2 cellular contexts compared by ENCODE assay signal in the genomic region with DNA sequence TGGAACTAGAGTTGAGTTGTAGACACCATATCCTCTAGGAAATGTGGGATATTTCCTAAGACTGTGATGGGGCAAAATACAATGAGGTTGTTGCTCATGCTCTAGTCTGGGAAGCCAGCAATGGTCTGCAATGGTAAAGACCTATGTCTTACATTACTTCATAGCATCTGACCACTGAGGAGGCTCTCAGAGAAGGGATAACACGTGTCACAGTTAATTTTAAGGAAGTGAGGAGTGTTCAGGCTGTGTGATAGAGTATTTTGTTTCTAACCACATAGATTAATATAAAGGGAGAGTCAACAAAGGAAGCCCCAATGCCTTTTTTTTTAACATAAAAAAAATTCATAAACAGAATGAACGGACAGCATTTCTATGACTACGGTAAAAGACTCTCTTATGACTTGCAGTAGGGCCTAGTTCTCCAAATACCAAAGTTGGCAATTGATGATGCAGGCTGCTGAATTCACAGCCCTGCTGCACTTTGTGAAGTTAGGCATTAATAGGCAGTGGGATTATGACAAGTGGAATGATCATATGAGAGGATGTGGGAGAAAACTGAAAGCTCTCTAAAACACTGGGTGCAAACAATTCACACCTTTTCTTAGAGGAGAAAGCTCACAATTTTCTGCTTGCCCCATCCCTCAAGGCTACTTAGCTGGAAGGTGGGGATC.
TF ChIP-seq lines count a peak whose summit lies in the region.

No MANE protein-coding gene starts in this region.

TF ChIP-seq in IMR-90, 13 proteins besides CTCF, POLR2A, EP300 and RAD21:
- TF ChIP-seq MAFK (IDR thresholded peaks at IDR 0.05; ENCODE audit: low read depth, low read length) (no peak), CHD1 (IDR thresholded peaks at IDR 0.05; ENCODE audit: low read depth, low read length) (no peak)
- TF ChIP-seq, protein P1, sequence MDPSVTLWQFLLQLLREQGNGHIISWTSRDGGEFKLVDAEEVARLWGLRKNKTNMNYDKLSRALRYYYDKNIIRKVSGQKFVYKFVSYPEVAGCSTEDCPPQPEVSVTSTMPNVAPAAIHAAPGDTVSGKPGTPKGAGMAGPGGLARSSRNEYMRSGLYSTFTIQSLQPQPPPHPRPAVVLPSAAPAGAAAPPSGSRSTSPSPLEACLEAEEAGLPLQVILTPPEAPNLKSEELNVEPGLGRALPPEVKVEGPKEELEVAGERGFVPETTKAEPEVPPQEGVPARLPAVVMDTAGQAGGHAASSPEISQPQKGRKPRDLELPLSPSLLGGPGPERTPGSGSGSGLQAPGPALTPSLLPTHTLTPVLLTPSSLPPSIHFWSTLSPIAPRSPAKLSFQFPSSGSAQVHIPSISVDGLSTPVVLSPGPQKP (IDR thresholded peaks at IDR 0.05; ENCODE audit: borderline replicate concordance, low read depth, low read length), result no peak

TF ChIP-seq in HepG2, 621 proteins besides CTCF, POLR2A, EP300 and RAD21:
- TF ChIP-seq ZNF124 (CRISPR knock-in tag; IDR thresholded peaks at IDR 0.05), result no peak
- TF ChIP-seq, protein P2, sequence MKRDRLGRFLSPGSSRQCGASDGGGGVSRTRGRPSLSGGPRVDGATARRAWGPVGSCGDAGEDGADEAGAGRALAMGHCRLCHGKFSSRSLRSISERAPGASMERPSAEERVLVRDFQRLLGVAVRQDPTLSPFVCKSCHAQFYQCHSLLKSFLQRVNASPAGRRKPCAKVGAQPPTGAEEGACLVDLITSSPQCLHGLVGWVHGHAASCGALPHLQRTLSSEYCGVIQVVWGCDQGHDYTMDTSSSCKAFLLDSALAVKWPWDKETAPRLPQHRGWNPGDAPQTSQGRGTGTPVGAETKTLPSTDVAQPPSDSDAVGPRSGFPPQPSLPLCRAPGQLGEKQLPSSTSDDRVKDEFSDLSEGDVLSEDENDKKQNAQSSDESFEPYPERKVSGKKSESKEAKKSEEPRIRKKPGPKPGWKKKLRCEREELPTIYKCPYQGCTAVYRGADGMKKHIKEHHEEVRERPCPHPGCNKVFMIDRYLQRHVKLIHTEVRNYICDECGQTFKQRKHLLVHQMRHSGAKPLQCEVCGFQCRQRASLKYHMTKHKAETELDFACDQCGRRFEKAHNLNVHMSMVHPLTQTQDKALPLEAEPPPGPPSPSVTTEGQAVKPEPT (CRISPR knock-in tag; IDR thresholded peaks at IDR 0.05; ENCODE audit: low read depth), result no peak
- TF ChIP-seq TBX2 (CRISPR knock-in tag; IDR thresholded peaks at IDR 0.05; ENCODE audit: borderline replicate concordance), result no peak
- TF ChIP-seq TEF (CRISPR knock-in tag; IDR thresholded peaks at IDR 0.05), result no peak
- no peak for TF ChIP-seq SKI (IDR thresholded peaks at IDR 0.05; ENCODE audit: partially characterized antibody)
- TF ChIP-seq NONO (IDR thresholded peaks at IDR 0.05), result no peak
- TF ChIP-seq NONO (CRISPR knock-in tag; conservative IDR thresholded peaks at IDR 0.05), result no peak
- TF ChIP-seq ZNF543 (CRISPR knock-in tag; IDR thresholded peaks at IDR 0.05), result no peak
- no peak for TF ChIP-seq ZBTB7B (CRISPR knock-in tag; IDR thresholded peaks at IDR 0.05)
- no peak for TF ChIP-seq ZEB1 (IDR thresholded peaks at IDR 0.05; ENCODE audit: insufficient replicate concordance, low read depth)
- TF ChIP-seq MTA3 (CRISPR knock-in tag; IDR thresholded peaks at IDR 0.05), result no peak
TF ChIP-seq in HepG2: peak in this region for 0.
